ENCODE assay signal across 8 cellular contexts in genomic region chr19:12733907-12734214, GRCh38. TPM values are rescaled to one million over a fixed set of nuclear protein-coding genes. Genes with fewer than 3 reads are reported as not detected.
DNase-seq lines count a peak whose midpoint lies in the region; ATAC-seq and TF ChIP-seq lines count a peak whose summit lies in the region.

No MANE protein-coding gene starts in this region.

- H3F3A ChIP-seq in GM23248 (ENCODE audit: insufficient read depth) = peaks cover 8% of the 10 kb centered on the region; the same call in 1 of the 2 replicates

- peak overlapping the region; percentile 93 for H3K4me3 Mint-ChIP-seq in T-helper 17 cell

- H2AFZ ChIP-seq in GM23248 = 0 out of 2 replicates have a peak overlapping the region, but pooled peaks have one; percentile 44

- in situ Hi-C loops in GM23248 (cut with MboI) = no loop called here

- peaks cover 15% of the 10 kb centered on the region; the same call in 1 of the 2 replicates for H3K36me3 ChIP-seq in GM23248 (ENCODE audit: low read depth)
- H3K36me3 ChIP-seq in skeletal muscle satellite cell (ENCODE audit: insufficient read depth, low read length) = peaks cover 30% of the 10 kb centered on the region

- no peak for DNase-seq in GM23248
- DNase-seq in T-helper 17 cell = no peak
- DNase-seq in fibroblast of villous mesenchyme (ENCODE audit: low read depth) = no peak
- no peak for DNase-seq in middle frontal gyrus (ENCODE audit: extremely low spot score, low spot score)
- no peak for DNase-seq in SKM-1 treated with dmso at 0.1 percent for 144 hours (lab: John Stamatoyannopoulos, UW; ENCODE audit: unreplicated experiment)
- DNase-seq in NOMO-1 (lab: John Stamatoyannopoulos, UW; ENCODE audit: unreplicated experiment in 2 of 2) = no peak

- WGBS in GM23248 (ENCODE audit: low coverage in 1 of 2, low lambda C conversion rate in 2 of 2, missing lambda C conversion rate in 2 of 2), 2 experiments = 0 to 1% methylated on average over 9 of the region's 9 CpGs

- H3K4me1 ChIP-seq in GM23248 (ENCODE audit: insufficient read depth) (peaks cover 18% of the 10 kb centered on the region; the same call in 1 of the 2 replicates), skeletal muscle satellite cell (ENCODE audit: control insufficient read depth, insufficient read depth, low read length) (peaks cover 28% of the 10 kb centered on the region)

- H4K20me1 ChIP-seq in GM23248 (ENCODE audit: insufficient read depth) = no peaks in the 10 kb centered on the region; the same call in 1 of the 2 replicates

- no peaks in the 10 kb centered on the region for H3K27me3 Mint-ChIP-seq in T-helper 17 cell

- H3K9me2 ChIP-seq in GM23248 (ENCODE audit: insufficient read depth) = no peaks in the 10 kb centered on the region

- H3K9me3 ChIP-seq in GM23248 (ENCODE audit: low read depth) (no peaks in the 10 kb centered on the region), T-helper 17 cell (ENCODE audit: control insufficient read depth, low read length, poor library complexity, severe bottlenecking) (no peaks in the 10 kb centered on the region), skeletal muscle satellite cell (replicated peaks; ENCODE audit: low read length) (no peaks in the 10 kb centered on the region)

- H3K36me3 Mint-ChIP-seq in T-helper 17 cell (ENCODE audit: low read depth) = peaks cover 3% of the 10 kb centered on the region

- H3K4me2 ChIP-seq in GM23248 (ENCODE audit: unreplicated experiment) (peak overlapping the region; percentile 91), skeletal muscle satellite cell (ENCODE audit: low read length) (peak overlapping the region; percentile 96)

- H3K27ac Mint-ChIP-seq in T-helper 17 cell = peak overlapping the region; percentile 90

- H3K27me3 ChIP-seq in GM23248 (replicated peaks; ENCODE audit: insufficient read depth) (no peaks in the 10 kb centered on the region), skeletal muscle satellite cell (ENCODE audit: control insufficient read depth, insufficient read depth, low read length) (no peaks in the 10 kb centered on the region)

- H3K4me1 Mint-ChIP-seq in T-helper 17 cell = peaks cover 32% of the 10 kb centered on the region

- H3K4me3 ChIP-seq in GM23248 = peak overlapping the region; percentile 92
- peak overlapping the region; percentile 98 for H3K4me3 ChIP-seq in fibroblast of villous mesenchyme (ENCODE audit: low read depth, low read length)
- peak overlapping the region; percentile 81 for H3K4me3 ChIP-seq in skeletal muscle satellite cell (ENCODE audit: low read length)

- H3K9ac ChIP-seq in GM23248 = peak overlapping the region; percentile 97
- H3K9ac ChIP-seq in skeletal muscle satellite cell (ENCODE audit: low read depth, low read length) = peak overlapping the region; percentile 100

- ATAC-seq in T-helper 17 cell (no peak), GM21528 (IDR thresholded peaks at IDR 0.05; ENCODE audit: low FRiP score, unreplicated experiment) (no peak)

- H3K27ac ChIP-seq in GM23248 = peak overlapping the region; percentile 84

- no peak for TF ChIP-seq CTCF in fibroblast of villous mesenchyme (IDR thresholded peaks at IDR 0.05; ENCODE audit: insufficient read depth, low read depth, low read length)

- H3K79me2 ChIP-seq in GM23248 (ENCODE audit: insufficient read depth) = peaks cover 72% of the 10 kb centered on the region

RNA-seq across cellular contexts. Expression of gene TRIR, which starts 0.6 kb away (rescaled TPM):
- 202 and 210 TPM in 2 replicates for total RNA-seq in GM23248 (2014; rRNA removed; shearing (Covaris generic))
- 162 and 170 TPM in 2 replicates for polyA plus RNA-seq in GM23248 (2016; fragmentation: Nextera tagmentation; extraction: Ambion mirVana)
- 100 to 1,000 TPM; 176 to 185 TPM for total RNA-seq in T-helper 17 cell
- 127 and 153 TPM in 2 replicates for total RNA-seq in fibroblast of villous mesenchyme
- total RNA-seq in skeletal muscle satellite cell (2012; rRNA removed) = 133 TPM in 2 replicates

RNA-seq across cellular contexts. Expression of gene GET3, which starts 3.4 kb away (rescaled TPM):
- total RNA-seq in GM23248 (2014; rRNA removed; shearing (Covaris generic)) = 81.3 and 110 TPM in 2 replicates
- 106 and 111 TPM in 2 replicates for polyA plus RNA-seq in GM23248 (2016; fragmentation: Nextera tagmentation; extraction: Ambion mirVana)
- total RNA-seq in T-helper 17 cell (10 to 100 TPM; 29.8 to 32.6 TPM), fibroblast of villous mesenchyme (79.2 and 82.5 TPM in 2 replicates)
- total RNA-seq in skeletal muscle satellite cell (2012; rRNA removed) = 93.5 and 99.4 TPM in 2 replicates

RNA-seq across cellular contexts. Expression of gene TNPO2, which starts 10.1 kb away (rescaled TPM):
- 30.9 and 34.3 TPM in 2 replicates for total RNA-seq in GM23248 (2014; rRNA removed; shearing (Covaris generic))
- polyA plus RNA-seq in GM23248 (2016; fragmentation: Nextera tagmentation; extraction: Ambion mirVana) = 13.2 and 13.3 TPM in 2 replicates
- total RNA-seq in T-helper 17 cell (10 to 100 TPM; 48.6 to 60.0 TPM), fibroblast of villous mesenchyme (36.7 and 53.1 TPM in 2 replicates)
- 39.0 and 41.9 TPM in 2 replicates for total RNA-seq in skeletal muscle satellite cell (2012; rRNA removed)

RNA-seq across cellular contexts. Expression of gene BEST2, which starts 17.7 kb away (rescaled TPM):
- not detected in 2 replicates for total RNA-seq in GM23248 (2014; rRNA removed; shearing (Covaris generic))
- polyA plus RNA-seq in GM23248 (2016; fragmentation: Nextera tagmentation; extraction: Ambion mirVana) = not detected in 2 replicates
- total RNA-seq in T-helper 17 cell = not detected
- not detected in 2 replicates for total RNA-seq in fibroblast of villous mesenchyme
- total RNA-seq in skeletal muscle satellite cell (2012; rRNA removed) = under 0.01 TPM in 1 of 2 replicates, not detected in the other

RNA-seq across cellular contexts. Expression of gene FBXW9, which starts 37.4 kb away (rescaled TPM):
- 13.8 and 22.3 TPM in 2 replicates for total RNA-seq in GM23248 (2014; rRNA removed; shearing (Covaris generic))
- 14.2 TPM in 2 replicates for polyA plus RNA-seq in GM23248 (2016; fragmentation: Nextera tagmentation; extraction: Ambion mirVana)
- total RNA-seq in T-helper 17 cell = 1 to 10 TPM; 2.9 to 3.5 TPM
- 7.3 and 15.1 TPM in 2 replicates for total RNA-seq in fibroblast of villous mesenchyme
- total RNA-seq in skeletal muscle satellite cell (2012; rRNA removed) = 16.4 and 17.2 TPM in 2 replicates
